ENCODE assay signal across 27 cellular contexts in genomic region chr7:153398370-153398769, GRCh38.
"Had no signal": no experiment of that assay in that cellular context is flagged by ENCODE, and none has a peak within 500 bp of the region (broad histone marks: within the 10 kb centered on the region; RNA-seq: fewer than 3 reads in every experiment).

No MANE protein-coding gene starts in this region.

- H3K9me3 ChIP-seq: colonic mucosa, esophagus muscularis mucosa, gastrocnemius medialis had no signal

- DNase-seq: colonic mucosa; cortex of kidney; dermis blood vessel endothelial cell; dorsolateral prefrontal cortex; effector CD4-positive, alpha-beta T cell; effector CD8-positive, alpha-beta T cell; effector memory CD4-positive, alpha-beta T cell; effector memory CD8-positive, alpha-beta T cell; endodermal cell; erythroblast; esophagus squamous epithelium; foreskin fibroblast; foreskin keratinocyte; foreskin melanocyte; gastrocnemius medialis; glutamatergic neuron; heart left ventricle; heart right ventricle had no signal

- ATAC-seq: effector memory CD8-positive, alpha-beta T cell; esophagus mucosa; foreskin keratinocyte; gastrocnemius medialis; gastroesophageal sphincter; heart left ventricle; heart right ventricle had no signal

- H3K4me3 ChIP-seq: colonic mucosa, coronary artery, dorsolateral prefrontal cortex, esophagus muscularis mucosa, esophagus squamous epithelium, gastrocnemius medialis, gastroesophageal sphincter, heart left ventricle, heart right ventricle had no signal

- FAIRE-seq: colon, endometrium, endothelial cell of umbilical vein, frontal cortex had no signal

- H3K4me1 ChIP-seq: colonic mucosa, esophagus muscularis mucosa, esophagus squamous epithelium, foreskin keratinocyte, gastrocnemius medialis, gastroesophageal sphincter, heart left ventricle, heart right ventricle had no signal

- H3K27me3 ChIP-seq: colonic mucosa, dorsolateral prefrontal cortex, esophagus muscularis mucosa, esophagus squamous epithelium, foreskin keratinocyte, gastrocnemius medialis, gastroesophageal sphincter, heart left ventricle, heart right ventricle had no signal

- H3K36me3 ChIP-seq: colonic mucosa, esophagus muscularis mucosa, esophagus squamous epithelium, gastrocnemius medialis, gastroesophageal sphincter, heart left ventricle, heart right ventricle had no signal

- H3K27ac ChIP-seq: colonic mucosa, coronary artery, dorsolateral prefrontal cortex, epithelial cell of prostate, esophagus muscularis mucosa, esophagus squamous epithelium, foreskin keratinocyte, gastrocnemius medialis, gastroesophageal sphincter, heart left ventricle, heart right ventricle had no signal
